Comparison of ENCODE assay signal across 2 cellular contexts in the genomic region with DNA sequence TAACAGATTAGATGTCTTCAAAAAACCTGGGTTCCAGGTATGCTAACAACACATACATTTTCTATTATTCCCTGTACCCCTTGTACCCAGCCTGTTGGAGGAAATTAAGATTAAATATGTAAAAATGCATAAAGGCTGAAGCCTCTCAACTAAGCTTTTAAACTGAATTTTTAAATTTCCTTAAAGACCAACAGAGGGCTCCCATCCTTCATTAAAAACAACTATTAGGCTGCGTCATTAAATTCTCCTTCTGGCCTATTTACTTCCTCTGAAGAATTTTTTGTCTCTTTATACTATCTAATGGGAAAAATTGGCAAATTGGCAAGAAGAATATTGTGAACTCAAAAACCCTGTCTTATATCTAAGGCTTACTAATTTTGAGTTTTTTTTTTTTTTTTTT.
TF ChIP-seq lines count a peak whose summit lies in the region.

No MANE protein-coding gene starts in this region.

TF ChIP-seq in IMR-90, 13 proteins besides CTCF, POLR2A, EP300 and RAD21:
- TF ChIP-seq SMC3 (IDR thresholded peaks at IDR 0.05; ENCODE audit: low read depth, low read length) (peak; percentile 34; the same call in 1 of the 2 replicates), NFE2L2 (IDR thresholded peaks at IDR 0.05; ENCODE audit: low read depth, low read length) (no peak)

TF ChIP-seq in K562, 482 proteins besides CTCF, POLR2A, EP300 and RAD21:
- TF ChIP-seq PKNOX1 (IDR thresholded peaks at IDR 0.05) (peak; percentile 39; the same call in 1 of the 2 replicates), ETS2 (tag; IDR thresholded peaks at IDR 0.05; ENCODE audit: borderline replicate concordance, poor library complexity, severe bottlenecking) (no peak), ZNF384 (IDR thresholded peaks at IDR 0.05; ENCODE audit: low read depth, low read length) (peak; percentile 49; the same call in 1 of the 2 replicates)
